21 cellular contexts compared by ENCODE assay signal in the genomic region with DNA sequence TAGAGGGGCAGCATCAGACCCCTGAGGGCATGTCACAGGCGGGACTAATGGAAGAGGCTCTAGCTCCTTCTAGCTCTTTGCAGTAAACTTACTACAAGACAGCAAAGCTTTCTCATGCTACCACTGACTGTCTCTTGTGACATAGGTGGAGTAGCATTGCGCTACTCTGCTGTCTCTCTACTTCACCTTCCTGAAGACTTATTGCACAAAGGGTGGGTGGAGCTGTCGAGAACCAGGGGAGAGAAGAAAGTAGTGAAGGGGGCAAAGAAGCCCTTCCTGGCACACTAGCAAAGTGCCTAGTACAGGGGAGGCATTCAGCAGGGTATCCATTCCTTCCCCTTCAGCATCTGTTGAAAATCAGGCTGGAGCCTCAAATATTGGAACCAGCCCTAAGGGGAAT. TPM values are rescaled to one million over a fixed set of nuclear protein-coding genes. Genes with fewer than 3 reads are reported as not detected.
A peak's percentile ranks its signal among the peaks of the same experiment; 100 is the strongest.
DNase-seq lines count a peak whose midpoint lies in the region; ATAC-seq, FAIRE-seq and TF ChIP-seq lines count a peak whose summit lies in the region.
"Had no signal": no experiment of that assay in that cellular context is flagged by ENCODE, and none has a peak within 500 bp of the region (broad histone marks: within the 10 kb centered on the region; RNA-seq: fewer than 3 reads in every experiment).

No MANE protein-coding gene starts in this region.

- FAIRE-seq in pancreas (lab: Jason Lieb, UNC) = no peak
- FAIRE-seq: GM18507, islet of Langerhans had no signal

- no peaks in the 10 kb centered on the region for H3K9me3 Mint-ChIP-seq in chondrocyte (ENCODE audit: low read depth)

- no peak overlapping the region for H3K27ac Mint-ChIP-seq in chondrocyte (ENCODE audit: unreplicated experiment)

- H3K4me1 Mint-ChIP-seq in chondrocyte (ENCODE audit: low read depth) = peaks cover 17% of the 10 kb centered on the region

- H3K36me3 ChIP-seq in pancreas = no peaks in the 10 kb centered on the region
- H3K36me3 ChIP-seq: BE2C, thoracic aorta had no signal

- DNase-seq in CD1c-positive myeloid dendritic cell (ENCODE audit: extremely low spot score) (peak; percentile 37), MV-4-11 (lab: John Stamatoyannopoulos, UW) (peak; percentile 45), chondrocyte (ENCODE audit: low spot score) (peak; percentile 2), pancreas (peak in 1 of 6 donors; percentile 7), DMS114 treated with DMSO at 0.1 percent for 48 hours (lab: John Stamatoyannopoulos, UW; ENCODE audit: unreplicated experiment) (no peak), globus pallidus (ENCODE audit: low spot score) (no peak)
- DNase-seq: activated naive CD4-positive, alpha-beta T cell treated with Interleukin-2 at 50 U/mL for 16 hours; BE2C; NCI-H1105; NCI-H2171; stimulated activated CD4-positive, alpha-beta T cell treated with anti-CD3 and anti-CD28 coated beads, Interleukin-4, amount 100 ng/mL, for 4 hours; T-helper 1 cell had no signal

- ATAC-seq in pancreas = no peak
- no peak for ATAC-seq in GM19328 (IDR thresholded peaks at IDR 0.05; ENCODE audit: unreplicated experiment)
- ATAC-seq in GM19035 (IDR thresholded peaks at IDR 0.05; ENCODE audit: unreplicated experiment) = no peak
- ATAC-seq: activated CD4-positive, CD25-positive, alpha-beta regulatory T cell treated with anti-CD3 and anti-CD28 coated beads, Interleukin-2, amount 50 U/mL, for 24 hours; esophagus mucosa had no signal

- intact Hi-C loops in pancreas (cut with DNase I) = no loop called here

- H3K27me3 Mint-ChIP-seq in chondrocyte (ENCODE audit: low read depth) = peaks cover 5% of the 10 kb centered on the region

- H3K4me1 ChIP-seq in pancreas = peaks cover 24 to 64% (median 39%) of the 10 kb centered on the region in 3 donors
- H3K4me1 ChIP-seq: BE2C, parathyroid adenoma had no signal

- WGBS in pancreas, 2 donors = 96 to 97% methylated on average over 3 of the region's 3 CpGs

- no peaks in the 10 kb centered on the region for H3K27me3 ChIP-seq in pancreas
- H3K27me3 ChIP-seq: BE2C had no signal

- no peak overlapping the region for H3K4me3 ChIP-seq in pancreas
- H3K4me3 ChIP-seq: skin epidermis, thoracic aorta had no signal

- H3K9me3 ChIP-seq in pancreas = no peaks in the 10 kb centered on the region
- H3K9me3 ChIP-seq: BE2C, thoracic aorta had no signal

- no peak for TF ChIP-seq CTCF in chondrocyte (IDR thresholded peaks at IDR 0.05)
- TF ChIP-seq CTCF in pancreas (IDR thresholded peaks at IDR 0.05) = no peak

- no peak overlapping the region for H3K4me3 Mint-ChIP-seq in chondrocyte (ENCODE audit: unreplicated experiment)

- H3K27ac ChIP-seq in pancreas = peak overlapping the region in 3 of 4 donors; percentile 61 to 86 (median 84)
- H3K27ac ChIP-seq: parathyroid adenoma, thoracic aorta had no signal

- H3K36me3 Mint-ChIP-seq in chondrocyte (ENCODE audit: low read depth) = no peaks in the 10 kb centered on the region

RNA-seq across cellular contexts. Expression of a gene that starts 36.1 kb away (rescaled TPM):
- total RNA-seq in chondrocyte = 99.9 to 110 TPM (median 107 TPM) in 3 replicates
- total RNA-seq in pancreas = 10 to 100 TPM; 25.1 to 67.0 (median 34.2) TPM
- 10 to 100 TPM in 1 of 2 donors, 1 to 10 TPM in 1; 7.8 to 12.5 TPM for polyA plus RNA-seq in pancreas

Comparison
In these comparisons a context has a peak if more than half of its experiments do, and no peak if none do; other contexts are left out.
1. DNase-seq: peak in CD1c-positive myeloid dendritic cell (single experiment), MV-4-11 (single experiment) and chondrocyte (single experiment); none in DMS114 treated with DMSO at 0.1 percent for 48 hours (single experiment) and globus pallidus (single experiment).